In the genomic region with DNA sequence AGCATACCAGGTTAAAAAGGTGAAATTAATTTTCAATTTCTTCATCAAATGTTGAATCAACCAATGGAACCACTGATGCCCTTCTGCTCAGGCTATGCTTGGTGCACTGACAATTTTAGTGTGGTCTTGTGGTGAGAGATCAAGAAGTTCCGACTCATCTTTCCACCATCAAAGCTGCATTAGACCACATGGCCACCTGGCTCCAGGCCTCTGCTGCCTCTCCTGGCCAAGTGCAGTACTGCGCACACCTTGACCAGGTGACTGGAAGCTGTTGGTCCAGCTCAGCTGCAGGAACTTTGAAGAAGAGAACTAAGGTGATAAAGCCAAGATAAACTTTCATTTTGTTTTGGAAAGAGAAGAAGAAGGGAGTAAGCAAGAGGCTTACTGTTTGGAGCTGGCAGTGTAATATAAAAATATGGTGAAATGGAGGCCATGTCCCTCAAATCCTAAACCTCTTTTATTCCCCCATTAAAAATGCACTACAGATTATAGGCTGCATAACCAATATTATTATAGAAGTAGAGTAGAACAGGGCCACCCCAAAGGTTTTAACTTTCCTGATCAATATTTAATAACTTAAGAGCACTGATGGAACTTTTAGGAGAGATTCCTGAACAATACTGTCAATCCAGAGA, we compare ENCODE assay signal across 8 cellular contexts.
DNase-seq lines count a peak whose midpoint lies in the region; ATAC-seq and TF ChIP-seq lines count a peak whose summit lies in the region.

No MANE protein-coding gene starts in this region.

- TF ChIP-seq CTCF in epithelial cell of proximal tubule (conservative IDR thresholded peaks at IDR 0.05; ENCODE audit: low read depth, low read length) = peak; percentile 89

- no peaks in the 10 kb centered on the region for H3K4me1 Mint-ChIP-seq in T-helper 17 cell

- no peak overlapping the region for H3K4me3 ChIP-seq in epithelial cell of proximal tubule (ENCODE audit: low read depth, low read length)

- no peaks in the 10 kb centered on the region for H3K36me3 Mint-ChIP-seq in T-helper 17 cell (ENCODE audit: low read depth)

- H3K4me3 Mint-ChIP-seq in T-helper 17 cell = no peak overlapping the region

- no peaks in the 10 kb centered on the region for H3K9me3 ChIP-seq in T-helper 17 cell (ENCODE audit: control insufficient read depth, low read length, poor library complexity, severe bottlenecking)

- peak; percentile 99 for ATAC-seq in GM19043 (IDR thresholded peaks at IDR 0.05; ENCODE audit: low read depth, unreplicated experiment)
- peak; percentile 91 for ATAC-seq in HG03066 (IDR thresholded peaks at IDR 0.05; ENCODE audit: low read depth, unreplicated experiment)
- peak; percentile 60 for ATAC-seq in T-helper 17 cell

- DNase-seq in DMS53 treated with DMSO at 0.1 percent for 48 hours (lab: John Stamatoyannopoulos, UW; ENCODE audit: unreplicated experiment) (peak; percentile 19), T-helper 17 cell (peak in 1 of 3 donors; percentile 6), epithelial cell of proximal tubule (ENCODE audit: low read depth) (no peak), DMS79 (lab: John Stamatoyannopoulos, UW) (no peak), KG1 (lab: John Stamatoyannopoulos, UW) (no peak)
- DNase-seq in stimulated activated CD4-positive, alpha-beta T cell treated with anti-CD3 and anti-CD28 coated beads, Interleukin-4, amount 100 ng/mL, for 24 hours = peak; percentile 24

- H3K27ac Mint-ChIP-seq in T-helper 17 cell = no peak overlapping the region

- no peaks in the 10 kb centered on the region for H3K27me3 Mint-ChIP-seq in T-helper 17 cell

Comparison
In these comparisons a context has a peak if more than half of its experiments do, and no peak if none do; other contexts are left out.
1. DNase-seq: peak in DMS53 treated with DMSO at 0.1 percent for 48 hours (single experiment) and stimulated activated CD4-positive, alpha-beta T cell treated with anti-CD3 and anti-CD28 coated beads, Interleukin-4, amount 100 ng/mL, for 24 hours (single experiment); none in epithelial cell of proximal tubule (single experiment), DMS79 (single experiment) and KG1 (single experiment).
2. Peak in every context shown above with its lines, with median percentiles within 50 percentile points of each other: ATAC-seq.